Comparison of ENCODE assay signal across 1 cellular context in genomic region chr11:46456676-46457432, GRCh38.
TF ChIP-seq lines count a peak whose summit lies in the region.

No MANE protein-coding gene starts in this region.

TF ChIP-seq in GM23338, 12 proteins besides CTCF, POLR2A, EP300 and RAD21 (continued from another document):
- no peak for TF ChIP-seq REST (IDR thresholded peaks at IDR 0.05; ENCODE audit: unreplicated experiment)
- TF ChIP-seq ZNF331 (CRISPR knock-in tag; IDR thresholded peaks at IDR 0.05; ENCODE audit: low read depth): no peak
- no peak for TF ChIP-seq EZH2phosphoT487 (IDR thresholded peaks at IDR 0.05; ENCODE audit: unreplicated experiment)
- TF ChIP-seq ZNF462 (CRISPR knock-in tag; IDR thresholded peaks at IDR 0.05): no peak
- TF ChIP-seq NANOG (IDR thresholded peaks at IDR 0.05; ENCODE audit: borderline replicate concordance): no peak
